34 cellular contexts compared by ENCODE assay signal in the genomic region with DNA sequence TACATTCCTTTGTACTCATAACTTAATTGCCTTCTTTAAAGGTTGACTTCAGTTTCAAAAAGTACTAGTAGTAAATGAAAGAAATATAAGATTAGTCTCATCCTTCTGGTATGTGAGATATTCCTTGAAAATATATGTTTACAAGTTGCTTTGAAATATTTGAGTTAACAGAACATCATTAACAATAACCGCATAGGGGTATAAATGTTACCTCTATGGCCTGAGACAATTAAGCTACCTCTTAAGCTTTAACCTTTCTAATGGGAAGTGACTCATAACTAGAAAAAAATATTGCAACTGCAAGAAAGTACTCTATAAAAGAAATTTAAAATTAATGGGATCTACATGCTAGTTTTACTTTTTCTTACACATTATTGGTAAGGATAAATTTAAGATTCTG.
"Had no signal": no experiment of that assay in that cellular context is flagged by ENCODE, and none has a peak within 500 bp of the region (broad histone marks: within the 10 kb centered on the region; RNA-seq: fewer than 3 reads in every experiment).

No MANE protein-coding gene starts in this region.

- H3K4me3 Mint-ChIP-seq: activated B cell treated with CpG ODN at 0.5 μM for 24 hours; activated CD4-positive, alpha-beta memory T cell treated with anti-CD3 and anti-CD28 coated beads for 36 hours; activated CD4-positive, alpha-beta T cell treated with anti-CD3 and anti-CD28 coated beads, Interleukin-2, amount 10 ng/mL, durations not matched to agents 24 days and 14 days; activated CD8-positive, alpha-beta T cell treated with anti-CD3 and anti-CD28 coated beads for 36 hours; activated naive CD4-positive, alpha-beta T cell treated with anti-CD3 and anti-CD28 coated beads for 36 hours; activated naive CD8-positive, alpha-beta T cell treated with anti-CD3 and anti-CD28 coated beads for 36 hours; activated T-cell treated with anti-CD3 and anti-CD28 coated beads, Interleukin-2, amount 50 U/mL, for 4 hours; activated T-cell treated with anti-CD3 and anti-CD28 coated beads, Interleukin-2, amount 50 U/mL, for 72 hours; activated T-helper 1 cell treated with anti-CD3 and anti-CD28 coated beads, Interleukin-12 subunit alpha, Interleukin-12 subunit beta, Interleukin-2, Interleukin-4 antibody, amounts not matched to agents 30 ng/mL and 10 ng/mL and 1 ng/mL, durations not matched to agents 14 hours and 24 hours and 36 hours; activated T-helper 17 cell treated with anti-CD3 and anti-CD28 coated beads, Interleukin-2, amount 50 U/mL, for 72 hours; brain; central memory CD8-positive, alpha-beta T cell; T-helper 17 cell had no signal

- H3K9me3 Mint-ChIP-seq: brain had no signal

- H3K27ac Mint-ChIP-seq: activated B cell treated with CpG ODN at 0.5 μM for 24 hours; activated CD4-positive, alpha-beta memory T cell treated with anti-CD3 and anti-CD28 coated beads for 36 hours; activated CD4-positive, alpha-beta T cell treated with anti-CD3 and anti-CD28 coated beads, Interleukin-2, amount 10 ng/mL, durations not matched to agents 24 days and 14 days; activated CD8-positive, alpha-beta T cell treated with anti-CD3 and anti-CD28 coated beads for 36 hours; activated naive CD4-positive, alpha-beta T cell treated with anti-CD3 and anti-CD28 coated beads for 36 hours; activated naive CD4-positive, alpha-beta T cell treated with anti-CD3 and anti-CD28 coated beads, Interleukin-2, amount 50 U/mL, for 72 hours; activated naive CD8-positive, alpha-beta T cell treated with anti-CD3 and anti-CD28 coated beads for 36 hours; activated T-cell treated with anti-CD3 and anti-CD28 coated beads, Interleukin-2, amount 50 U/mL, for 72 hours; activated T-helper 1 cell treated with anti-CD3 and anti-CD28 coated beads, Interleukin-12 subunit alpha, Interleukin-12 subunit beta, Interleukin-2, Interleukin-4 antibody, amounts not matched to agents 30 ng/mL and 10 ng/mL and 1 ng/mL, durations not matched to agents 14 hours and 24 hours and 36 hours; activated T-helper 17 cell treated with anti-CD3 and anti-CD28 coated beads, Interleukin-2, amount 50 U/mL, for 72 hours; brain; T-helper 17 cell had no signal

- FAIRE-seq: bronchial epithelial cell, TTC549 had no signal

- H3K27me3 Mint-ChIP-seq: activated B cell treated with CpG ODN at 0.5 μM for 24 hours; activated CD4-positive, alpha-beta memory T cell treated with anti-CD3 and anti-CD28 coated beads for 36 hours; activated CD4-positive, alpha-beta T cell treated with anti-CD3 and anti-CD28 coated beads, Interleukin-2, amount 10 ng/mL, durations not matched to agents 24 days and 14 days; activated CD8-positive, alpha-beta T cell treated with anti-CD3 and anti-CD28 coated beads for 36 hours; activated naive CD8-positive, alpha-beta T cell treated with anti-CD3 and anti-CD28 coated beads for 36 hours; activated T-helper 17 cell treated with anti-CD3 and anti-CD28 coated beads, Interleukin-2, amount 50 U/mL, for 72 hours; central memory CD8-positive, alpha-beta T cell; T-helper 17 cell had no signal

- ATAC-seq: activated CD8-positive, alpha-beta T cell treated with anti-CD3 and anti-CD28 coated beads for 36 hours; activated naive CD4-positive, alpha-beta T cell treated with anti-CD3 and anti-CD28 coated beads, Interleukin-2, amount 50 U/mL, for 72 hours; activated T-cell treated with anti-CD3 and anti-CD28 coated beads, Interleukin-2, amount 50 U/mL, for 4 hours; activated T-cell treated with anti-CD3 and anti-CD28 coated beads, Interleukin-2, amount 50 U/mL, for 72 hours; activated T-helper 17 cell treated with anti-CD3 and anti-CD28 coated beads, Interleukin-2, amount 50 U/mL, for 72 hours; T-helper 17 cell had no signal

- H3K27ac ChIP-seq: adrenal gland, cardiac muscle cell, VCaP had no signal

- H3K4me1 Mint-ChIP-seq: activated B cell treated with CpG ODN at 0.5 μM for 24 hours; activated CD4-positive, alpha-beta T cell treated with anti-CD3 and anti-CD28 coated beads, Interleukin-2, amount 10 ng/mL, durations not matched to agents 24 days and 14 days; activated naive CD8-positive, alpha-beta T cell treated with anti-CD3 and anti-CD28 coated beads for 36 hours; activated T-helper 17 cell treated with anti-CD3 and anti-CD28 coated beads, Interleukin-2, amount 50 U/mL, for 72 hours; brain; central memory CD8-positive, alpha-beta T cell; T-helper 17 cell had no signal

- H3K4me3 ChIP-seq: adrenal gland, cardiac muscle cell had no signal

- DNase-seq: activated B cell treated with CpG ODN at 0.5 μM for 24 hours; activated CD4-positive, alpha-beta memory T cell treated with anti-CD3 and anti-CD28 coated beads for 36 hours; activated CD4-positive, alpha-beta T cell treated with anti-CD3 and anti-CD28 coated beads for 4 hours; activated CD4-positive, alpha-beta T cell treated with anti-CD3 and anti-CD28 coated beads, Interleukin-2, amount 10 ng/mL, durations not matched to agents 24 days and 14 days; activated CD4-positive, alpha-beta T cell treated with anti-CD3 and anti-CD28 coated beads, Interleukin-2, amount 50 U/mL, for 1 hour; activated CD4-positive, alpha-beta T cell treated with anti-CD3 and anti-CD28 coated beads, Interleukin-2, amount 50 U/mL, for 4 hours; activated CD4-positive, CD25-positive, alpha-beta regulatory T cell treated with anti-CD3 and anti-CD28 coated beads, Interleukin-2, amount 50 U/mL, for 72 hours; activated CD8-positive, alpha-beta memory T cell treated with anti-CD3 and anti-CD28 coated beads, Interleukin-2, amount 50 U/mL, for 4 hours; activated CD8-positive, alpha-beta T cell treated with anti-CD3 and anti-CD28 coated beads for 36 hours; activated effector memory CD4-positive, alpha-beta T cell treated with anti-CD3 and anti-CD28 coated beads, Interleukin-2, amount 50 U/mL, for 16 hours; activated gamma-delta T cell treated with Interleukin-2 at 50 U/mL for 16 hours; activated naive CD4-positive, alpha-beta T cell; activated naive CD4-positive, alpha-beta T cell treated with anti-CD3 and anti-CD28 coated beads for 36 hours; activated naive CD4-positive, alpha-beta T cell treated with anti-CD3 and anti-CD28 coated beads, Interleukin-2, amount 50 U/mL, for 16 hours; activated naive CD8-positive, alpha-beta T cell treated with anti-CD3 and anti-CD28 coated beads for 36 hours; activated T-cell treated with anti-CD3 and anti-CD28 coated beads for 4 hours; activated T-cell treated with anti-CD3 and anti-CD28 coated beads, Interleukin-2, amount 50 U/mL, for 1 hour; activated T-cell treated with anti-CD3 and anti-CD28 coated beads, Interleukin-2, amount 50 U/mL, for 4 hours; activated T-cell treated with anti-CD3 and anti-CD28 coated beads, Interleukin-2, amount 50 U/mL, for 72 hours; adrenal gland; amniotic stem cell; aorta; caudate nucleus; cerebellar nuclear complex; T-helper 17 cell had no signal

- H3K36me3 Mint-ChIP-seq: activated CD4-positive, alpha-beta memory T cell treated with anti-CD3 and anti-CD28 coated beads for 36 hours; activated naive CD8-positive, alpha-beta T cell treated with anti-CD3 and anti-CD28 coated beads for 36 hours; brain had no signal

- H3K4me1 ChIP-seq: adrenal gland had no signal

- H3K27me3 ChIP-seq: adrenal gland, cardiac muscle cell had no signal

- H3K36me3 ChIP-seq: adrenal gland, cardiac muscle cell had no signal
